11 cellular contexts compared by ENCODE assay signal in genomic region chr9:93500571-93501298, GRCh38. TPM values are rescaled to one million over a fixed set of nuclear protein-coding genes. Genes with fewer than 3 reads are reported as not detected.
DNase-seq lines count a peak whose midpoint lies in the region; ATAC-seq and TF ChIP-seq lines count a peak whose summit lies in the region.
"Had no signal": no experiment of that assay in that cellular context is flagged by ENCODE, and none has a peak within 500 bp of the region (broad histone marks: within the 10 kb centered on the region; RNA-seq: fewer than 3 reads in every experiment).

No MANE protein-coding gene starts in this region.

- peak overlapping the region; percentile 18 to 48 (median 30) for H3K4me3 ChIP-seq in breast epithelium
- no peak overlapping the region for H3K4me3 ChIP-seq in mucosa of stomach (ENCODE audit: low read length)
- peak overlapping the region; percentile 34 to 45 for H3K4me3 ChIP-seq in vagina

- H3K4me1 ChIP-seq in breast epithelium = peaks cover 0 to 9% of the 10 kb centered on the region in 2 donors
- peaks cover 19% of the 10 kb centered on the region for H3K4me1 ChIP-seq in mucosa of stomach (ENCODE audit: control insufficient read depth, insufficient read depth, low read length)
- peaks cover 32% of the 10 kb centered on the region for H3K4me1 ChIP-seq in vagina

- H3K27ac ChIP-seq in breast epithelium (peak overlapping the region; percentile 45 to 73), vagina (peak overlapping the region; percentile 68)

- intact Hi-C loops in left ventricle myocardium superior (cut with micrococcal nuclease) (no loop called here), Right ventricle myocardium inferior (cut with DNase I) (no loop called here), breast epithelium (cut with DNase I; ENCODE audit: low total_unique reads) (no loop called here), vagina (cut with DNase I) (no loop called here)

- no peak for DNase-seq in left ventricle myocardium superior
- DNase-seq in Right ventricle myocardium inferior (ENCODE audit: missing footprints) = no peak
- no peak for DNase-seq in breast epithelium (ENCODE audit: low spot score in 2 of 2)
- no peak for DNase-seq in vagina (ENCODE audit: extremely low spot score in 2 of 2)
- no peak for DNase-seq in RKO (ENCODE audit: low spot score)
- no peak for DNase-seq in middle frontal gyrus (ENCODE audit: extremely low spot score, low spot score)
- no peak for DNase-seq in NCI-H748 (lab: John Stamatoyannopoulos, UW; ENCODE audit: unreplicated experiment)
- DNase-seq: cortex of kidney, NCI-H1436 treated with DMSO at 0.1 percent for 48 hours, T-helper 9 cell had no signal

- no peak for TF ChIP-seq CTCF in breast epithelium (IDR thresholded peaks at IDR 0.05)
- TF ChIP-seq CTCF in vagina (IDR thresholded peaks at IDR 0.05) = no peak

- H3K36me3 ChIP-seq in breast epithelium (no peaks in the 10 kb centered on the region), mucosa of stomach (ENCODE audit: control insufficient read depth, insufficient read depth, low read length) (peaks cover 5% of the 10 kb centered on the region), vagina (peaks cover 0 to 30% of the 10 kb centered on the region in 2 donors)

- ATAC-seq in left ventricle myocardium superior = peak; percentile 25
- no peak for ATAC-seq in Right ventricle myocardium inferior

- H3K9me3 ChIP-seq in breast epithelium = no peaks in the 10 kb centered on the region
- no peaks in the 10 kb centered on the region for H3K9me3 ChIP-seq in mucosa of stomach (ENCODE audit: control insufficient read depth, low read length)
- H3K9me3 ChIP-seq in vagina = no peaks in the 10 kb centered on the region

- TF ChIP-seq POLR2A in breast epithelium (IDR thresholded peaks at IDR 0.05) (no peak), vagina (IDR thresholded peaks at IDR 0.05) (no peak)

- peak overlapping the region; percentile 9 for H3K9ac ChIP-seq in mucosa of stomach (ENCODE audit: low read length)

- H3K27me3 ChIP-seq in breast epithelium = no peaks in the 10 kb centered on the region
- H3K27me3 ChIP-seq in mucosa of stomach (ENCODE audit: control insufficient read depth, insufficient read depth, low read length) = no peaks in the 10 kb centered on the region
- H3K27me3 ChIP-seq in vagina = no peaks in the 10 kb centered on the region

RNA-seq across cellular contexts. Expression of gene FAM120AOS, which starts 47.4 kb away (rescaled TPM):
- total RNA-seq in left ventricle myocardium superior = 27.3 TPM
- total RNA-seq in Right ventricle myocardium inferior = 28.4 TPM
- 10 to 100 TPM; 60.3 to 70.4 (median 62.9) TPM for total RNA-seq in breast epithelium
- 41.5 TPM for total RNA-seq in vagina

RNA-seq across cellular contexts. Expression of gene FAM120A, which starts 49.2 kb away (rescaled TPM):
- 112 TPM for total RNA-seq in left ventricle myocardium superior
- 94.1 TPM for total RNA-seq in Right ventricle myocardium inferior
- 100 to 1,000 TPM in 1 of 3 donors, 10 to 100 TPM in 2; 71.0 to 103 (median 89.6) TPM for total RNA-seq in breast epithelium
- total RNA-seq in vagina = 98.2 TPM
